Comparison of ENCODE assay signal across 29 cellular contexts in genomic region chr4:27574743-27575142, GRCh38.
"Had no signal": no experiment of that assay in that cellular context is flagged by ENCODE, and none has a peak within 500 bp of the region (broad histone marks: within the 10 kb centered on the region; RNA-seq: fewer than 3 reads in every experiment).

No MANE protein-coding gene starts in this region.

- H3K27me3 ChIP-seq: stomach, suprapubic skin, testis, thyroid gland, tibial artery, tibial nerve, transverse colon, upper lobe of left lung, upper lobe of right lung, uterus, vagina had no signal

- DNase-seq: stimulated activated CD4-positive, alpha-beta T cell treated with anti-CD3 and anti-CD28 coated beads, Interleukin-2, amount 100 ng/mL, for 48 hours; stimulated activated CD4-positive, alpha-beta T cell treated with anti-CD3 and anti-CD28 coated beads, Interleukin-4, amount 100 ng/mL, for 1 hour; stimulated activated CD4-positive, alpha-beta T cell treated with anti-CD3 and anti-CD28 coated beads, Interleukin-4, amount 100 ng/mL, for 24 hours; stimulated activated CD4-positive, alpha-beta T cell treated with anti-CD3 and anti-CD28 coated beads, Interleukin-4, amount 100 ng/mL, for 4 hours; stimulated activated CD8-positive, alpha-beta memory T cell treated with anti-CD3 and anti-CD28 coated beads, Interleukin-4, amount 100 ng/mL, for 48 hours; stimulated activated naive B cell treated with anti-CD40 and anti-IgM and Interleukin-4, amounts not matched to agents 10 μg/mL and 1 μg/mL and 100 μg/mL, for 72 hours; stimulated activated naive CD4-positive, alpha-beta T cell; stimulated activated naive CD4-positive, alpha-beta T cell treated with Interleukin-2 at 50 U/mL for 16 hours; stimulated activated naive CD8-positive, alpha-beta T cell treated with anti-CD3 and anti-CD28 coated beads, Interleukin-15, amount 100 ng/mL, for 72 hours; stimulated activated naive CD8-positive, alpha-beta T cell treated with anti-CD3 and anti-CD28 coated beads, Interleukin-15, Interleukin-2, amounts not matched to agents 100 U/mL and 50 U/mL, for 24 hours; stomach; substantia nigra; testis; thyroid gland; tibial artery; transverse colon; trophoblast cell; upper lobe of left lung; upper lobe of right lung; uterus had no signal

- ATAC-seq: stimulated activated effector memory CD8-positive, alpha-beta T cell treated with anti-CD3 and anti-CD28 coated beads, Interleukin-12 subunit alpha, Interleukin-12 subunit beta, amount 100 ng/mL, for 72 hours; stimulated activated memory B cell treated with anti-CD40 and anti-IgM and Interleukin-4, amounts not matched to agents 10 μg/mL and 1 μg/mL and 100 μg/mL, for 72 hours; stimulated activated naive B cell treated with anti-CD40 and anti-IgM and Interleukin-4, amounts not matched to agents 10 μg/mL and 1 μg/mL and 100 μg/mL, for 72 hours; stimulated activated naive CD8-positive, alpha-beta T cell treated with anti-CD3 and anti-CD28 coated beads, Interleukin-15, amount 100 ng/mL, for 72 hours; stimulated activated naive CD8-positive, alpha-beta T cell treated with anti-CD3 and anti-CD28 coated beads, Interleukin-15, Interleukin-2, amounts not matched to agents 100 U/mL and 50 U/mL, for 24 hours; upper lobe of right lung had no signal

- H3K4me3 Mint-ChIP-seq: stimulated activated effector memory CD8-positive, alpha-beta T cell treated with anti-CD3 and anti-CD28 coated beads, Interleukin-12 subunit alpha, Interleukin-12 subunit beta, amount 100 ng/mL, for 72 hours; stimulated activated memory B cell treated with anti-CD40 and anti-IgM and Interleukin-4, amounts not matched to agents 10 μg/mL and 1 μg/mL and 100 μg/mL, for 72 hours; stimulated activated naive B cell treated with anti-CD40 and anti-IgM and Interleukin-4, amounts not matched to agents 10 μg/mL and 1 μg/mL and 100 μg/mL, for 72 hours; stimulated activated naive CD8-positive, alpha-beta T cell treated with anti-CD3 and anti-CD28 coated beads, Interleukin-15, amount 100 ng/mL, for 72 hours; stimulated activated naive CD8-positive, alpha-beta T cell treated with anti-CD3 and anti-CD28 coated beads, Interleukin-15, Interleukin-2, amounts not matched to agents 100 ng/mL and 50 ng/mL, for 24 hours; type B pancreatic cell had no signal

- H3K27ac Mint-ChIP-seq: stimulated activated effector memory CD8-positive, alpha-beta T cell treated with anti-CD3 and anti-CD28 coated beads, Interleukin-12 subunit alpha, Interleukin-12 subunit beta, amount 100 ng/mL, for 72 hours; stimulated activated memory B cell treated with anti-CD40 and anti-IgM and Interleukin-4, amounts not matched to agents 10 μg/mL and 1 μg/mL and 100 μg/mL, for 72 hours; stimulated activated naive B cell treated with anti-CD40 and anti-IgM and Interleukin-4, amounts not matched to agents 10 μg/mL and 1 μg/mL and 100 μg/mL, for 72 hours; stimulated activated naive CD8-positive, alpha-beta T cell treated with anti-CD3 and anti-CD28 coated beads, Interleukin-15, amount 100 ng/mL, for 72 hours; stimulated activated naive CD8-positive, alpha-beta T cell treated with anti-CD3 and anti-CD28 coated beads, Interleukin-15, Interleukin-2, amounts not matched to agents 100 ng/mL and 50 ng/mL, for 24 hours; type B pancreatic cell had no signal

- H3K36me3 Mint-ChIP-seq: stimulated activated effector memory CD8-positive, alpha-beta T cell treated with anti-CD3 and anti-CD28 coated beads, Interleukin-12 subunit alpha, Interleukin-12 subunit beta, amount 100 ng/mL, for 72 hours; stimulated activated memory B cell treated with anti-CD40 and anti-IgM and Interleukin-4, amounts not matched to agents 10 μg/mL and 1 μg/mL and 100 μg/mL, for 72 hours; stimulated activated naive B cell treated with anti-CD40 and anti-IgM and Interleukin-4, amounts not matched to agents 10 μg/mL and 1 μg/mL and 100 μg/mL, for 72 hours; type B pancreatic cell had no signal

- H3K27me3 Mint-ChIP-seq: stimulated activated memory B cell treated with anti-CD40 and anti-IgM and Interleukin-4, amounts not matched to agents 10 μg/mL and 1 μg/mL and 100 μg/mL, for 72 hours; stimulated activated naive B cell treated with anti-CD40 and anti-IgM and Interleukin-4, amounts not matched to agents 10 μg/mL and 1 μg/mL and 100 μg/mL, for 72 hours; stimulated activated naive CD8-positive, alpha-beta T cell treated with anti-CD3 and anti-CD28 coated beads, Interleukin-15, amount 100 ng/mL, for 72 hours; stimulated activated naive CD8-positive, alpha-beta T cell treated with anti-CD3 and anti-CD28 coated beads, Interleukin-15, Interleukin-2, amounts not matched to agents 100 ng/mL and 50 ng/mL, for 24 hours; type B pancreatic cell had no signal

- H3K4me1 Mint-ChIP-seq: stimulated activated effector memory CD8-positive, alpha-beta T cell treated with anti-CD3 and anti-CD28 coated beads, Interleukin-12 subunit alpha, Interleukin-12 subunit beta, amount 100 ng/mL, for 72 hours; stimulated activated memory B cell treated with anti-CD40 and anti-IgM and Interleukin-4, amounts not matched to agents 10 μg/mL and 1 μg/mL and 100 μg/mL, for 72 hours; stimulated activated naive B cell treated with anti-CD40 and anti-IgM and Interleukin-4, amounts not matched to agents 10 μg/mL and 1 μg/mL and 100 μg/mL, for 72 hours; stimulated activated naive CD8-positive, alpha-beta T cell treated with anti-CD3 and anti-CD28 coated beads, Interleukin-15, amount 100 ng/mL, for 72 hours had no signal

- H3K4me3 ChIP-seq: stomach, suprapubic skin, testis, thoracic aorta, thyroid gland, tibial artery, tibial nerve, transverse colon, upper lobe of left lung, upper lobe of right lung, uterus, vagina had no signal

- H3K4me1 ChIP-seq: stomach, suprapubic skin, testis, thyroid gland, tibial artery, tibial nerve, transverse colon, upper lobe of left lung, upper lobe of right lung, uterus, vagina had no signal

- FAIRE-seq: urothelium cell line had no signal

- H3K9me3 ChIP-seq: suprapubic skin, testis, thoracic aorta, thyroid gland, tibial artery, tibial nerve, transverse colon, upper lobe of left lung, upper lobe of right lung, uterus, vagina had no signal

- H3K36me3 ChIP-seq: stomach, suprapubic skin, thoracic aorta, thyroid gland, tibial artery, tibial nerve, transverse colon, upper lobe of left lung, upper lobe of right lung, uterus, vagina had no signal

- H3K27ac ChIP-seq: stomach, suprapubic skin, testis, thoracic aorta, thyroid gland, tibial artery, tibial nerve, transverse colon, upper lobe of left lung, upper lobe of right lung, uterus, vagina had no signal
